8 cellular contexts compared by ENCODE assay signal in the genomic region with DNA sequence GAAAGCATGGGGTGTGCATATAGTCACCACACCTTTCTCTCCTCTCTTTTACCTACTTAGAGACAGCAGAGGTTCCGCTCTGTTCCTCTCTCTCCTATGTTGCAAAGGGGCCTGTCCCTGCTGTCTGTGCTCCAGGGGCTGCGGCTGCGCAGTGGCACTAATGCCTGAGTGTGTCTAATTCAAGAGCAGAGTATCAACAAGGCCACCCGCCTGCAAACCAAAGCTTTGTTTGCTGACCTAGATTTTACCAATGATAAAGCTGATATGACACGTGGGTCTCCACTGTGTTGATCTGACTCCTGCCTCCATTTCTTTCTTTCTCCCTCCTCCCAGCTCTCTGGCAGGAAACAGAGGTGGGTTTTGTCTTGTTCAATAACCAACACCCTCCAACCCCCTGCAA.
DNase-seq lines count a peak whose midpoint lies in the region; ATAC-seq, FAIRE-seq and TF ChIP-seq lines count a peak whose summit lies in the region.
"Had no signal": no experiment of that assay in that cellular context is flagged by ENCODE, and none has a peak within 500 bp of the region (broad histone marks: within the 10 kb centered on the region; RNA-seq: fewer than 3 reads in every experiment).

No MANE protein-coding gene starts in this region.

- no peak overlapping the region for H3K4me3 ChIP-seq in H1 (ENCODE audit: extremely low read depth in 1 of 4, insufficient read depth in 2 of 4, low read depth in 3 of 4, low read length in 4 of 4)

- FAIRE-seq in H1 (lab: Jason Lieb, UNC): no peak

- H2BK12ac ChIP-seq in H1 (ENCODE audit: low read depth, low read length): no peak overlapping the region

- H2AK5ac ChIP-seq in H1 (ENCODE audit: low read depth, low read length): peak overlapping the region; percentile 48; the same call in 1 of the 2 replicates

- H2BK20ac ChIP-seq in H1 (ENCODE audit: low read length): no peak overlapping the region

- H3K9me3 ChIP-seq in H1 (ENCODE audit: insufficient read depth in 2 of 2, low read depth in 1 of 2, low read length in 1 of 2): peaks cover 0 to 3% of the 10 kb centered on the region in 2 experiments; a peak in 1 of 4 replicates

- DNase-seq in NCI-H128 (lab: John Stamatoyannopoulos, UW; ENCODE audit: unreplicated experiment) (peak; percentile 37), H1 (ENCODE audit: low read depth in 1 of 2, low spot score in 2 of 2) (no peak), T1000 (lab: John Stamatoyannopoulos, UW) (no peak), medulla oblongata (ENCODE audit: extremely low spot score) (no peak)
- DNase-seq in activated CD4-positive, CD25-positive, alpha-beta regulatory T cell treated with anti-CD3 and anti-CD28 coated beads, Interleukin-2, amount 50 U/mL, for 72 hours: peak; percentile 41
- peak; percentile 1 to 2 for DNase-seq in stimulated activated CD8-positive, alpha-beta memory T cell treated with anti-CD3 and anti-CD28 coated beads, Interleukin-7, amount 100 ng/mL, for 1 hour (ENCODE audit: low read depth in 2 of 2)
- DNase-seq: NCI-H2029 had no signal

- H3K23me2 ChIP-seq in H1 (ENCODE audit: low read depth, low read length): no peaks in the 10 kb centered on the region

- TF ChIP-seq RAD21 in H1 (IDR thresholded peaks at IDR 0.05 in 1 of 2, conservative IDR thresholded peaks at IDR 0.05 in 1 of 2; ENCODE audit: low read depth in 2 of 2, low read length in 2 of 2): no peak

- peaks cover 4 to 23% (median 15%) of the 10 kb centered on the region in 4 experiments; a peak in 5 of 7 replicates for H3K4me1 ChIP-seq in H1 (replicated peaks in 1 of 4; ENCODE audit: control insufficient read depth in 3 of 4, insufficient read depth in 4 of 4, low read length in 3 of 4)

- ATAC-seq in GM18858 (IDR thresholded peaks at IDR 0.05; ENCODE audit: unreplicated experiment): no peak

- no peak overlapping the region; the same call in 1 of the 2 replicates for H2BK5ac ChIP-seq in H1 (ENCODE audit: low read depth, low read length)

- H3K56ac ChIP-seq in H1 (replicated peaks; ENCODE audit: insufficient read length, low read depth, low read length): no peak overlapping the region

- no peak for TF ChIP-seq POLR2A in H1 (IDR thresholded peaks at IDR 0.05; ENCODE audit: control extremely low read depth in 1 of 2, low read depth in 2 of 2, low read length in 2 of 2)

- WGBS in H1 (ENCODE audit: extremely low coverage in 1 of 2, insufficient coverage in 1 of 2, insufficient read length in 1 of 2, insufficient replicate concordance in 2 of 2, low coverage in 1 of 2, low lambda C conversion rate in 2 of 2, missing lambda C conversion rate in 1 of 2), 2 experiments: 93% methylated on average over 5 of the region's 5 CpGs; no CpG with 5 or more reads in 1 of the 2 experiments

- no peak for TF ChIP-seq EP300 in H1 (IDR thresholded peaks at IDR 0.05; ENCODE audit: borderline replicate concordance in 1 of 2, low read depth in 2 of 2, low read length in 2 of 2)

- no peak overlapping the region for H3K14ac ChIP-seq in H1 (ENCODE audit: insufficient read length)

- no peak overlapping the region for H3K9ac ChIP-seq in H1 (replicated peaks in 1 of 4; ENCODE audit: extremely low read depth in 1 of 4, low read depth in 3 of 4, low read length in 3 of 4)

- H4K20me1 ChIP-seq in H1 (replicated peaks in 1 of 2; ENCODE audit: control insufficient read depth in 1 of 2, insufficient read depth in 2 of 2, low read length in 2 of 2): no peaks in the 10 kb centered on the region

- no peak overlapping the region for H3K23ac ChIP-seq in H1 (ENCODE audit: insufficient read length)

- no peak overlapping the region for H4K5ac ChIP-seq in H1 (ENCODE audit: insufficient read length, low read depth, low read length)

- no peaks in the 10 kb centered on the region for H3K27me3 ChIP-seq in H1 (replicated peaks in 1 of 4; ENCODE audit: control insufficient read depth in 3 of 4, extremely low read depth in 1 of 4, insufficient read depth in 3 of 4, low read length in 3 of 4)

- no peak overlapping the region for H3K4ac ChIP-seq in H1 (replicated peaks; ENCODE audit: insufficient read length, low read depth, low read length)

- POLR2A ChIA-PET in H1 (lab: Charles Lee; ENCODE audit: partially characterized antibody): interaction anchor here (0.6 kb wide), 1 partner anchor 206 kb away, joined by 3 read pairs; no protein-coding TSS in a partner anchor

- H3K79me2 ChIP-seq in H1 (ENCODE audit: control insufficient read depth in 1 of 2, insufficient read depth in 2 of 2, low read length in 2 of 2): no peaks in the 10 kb centered on the region

- H3K79me1 ChIP-seq in H1 (ENCODE audit: low read depth, low read length): no peaks in the 10 kb centered on the region

- CTCF ChIA-PET in H1 (lab: Charles Lee; ENCODE audit: partially characterized antibody): interaction anchor here (0.6 kb wide), 1 partner anchor 351 kb away, joined by 3 read pairs; no protein-coding TSS in a partner anchor

- 0 out of 2 replicates have a peak overlapping the region, but pooled peaks have one; percentile 40 for H3K18ac ChIP-seq in H1 (ENCODE audit: extremely low read depth, low read length)

- no peak overlapping the region for H4K91ac ChIP-seq in H1 (replicated peaks; ENCODE audit: insufficient read length, low read length)

- no peak overlapping the region for H2AFZ ChIP-seq in H1 (ENCODE audit: low read length)

- H4K8ac ChIP-seq in H1 (ENCODE audit: extremely low read depth, insufficient read depth, low read length): no peak overlapping the region

- 0 out of 2 replicates have a peak overlapping the region, but pooled peaks have one; percentile 92 for H2BK15ac ChIP-seq in H1 (ENCODE audit: low read length)

- TF ChIP-seq CTCF in H1 (IDR thresholded peaks at IDR 0.05; ENCODE audit: control extremely low read depth in 1 of 3, insufficient read depth in 1 of 3, low read depth in 1 of 3, low read length in 3 of 3): no peak

- no peak overlapping the region for H3K27ac ChIP-seq in H1 (ENCODE audit: low read depth, low read length)

- H2BK120ac ChIP-seq in H1 (replicated peaks; ENCODE audit: low read depth, low read length): no peak overlapping the region

- peaks cover 0 to 3% (median under 1%) of the 10 kb centered on the region in 4 experiments; a peak in 3 of 8 replicates for H3K36me3 ChIP-seq in H1 (ENCODE audit: control insufficient read depth in 2 of 4, insufficient read depth in 4 of 4, low read length in 3 of 4)

- H3K4me2 ChIP-seq in H1 (ENCODE audit: insufficient read depth in 1 of 2, low read depth in 2 of 2, low read length in 2 of 2): no peak overlapping the region; a peak in 1 of 4 replicates

TF ChIP-seq in H1, 55 proteins besides CTCF, POLR2A, EP300 and RAD21:
- TF ChIP-seq CTBP2 (IDR thresholded peaks at IDR 0.05; ENCODE audit: borderline replicate concordance, insufficient read depth, insufficient read length, low read length): no peak
- no peak for TF ChIP-seq TEAD4 (IDR thresholded peaks at IDR 0.05; ENCODE audit: low read depth, low read length)
- TF ChIP-seq CBX8 (IDR thresholded peaks at IDR 0.05; ENCODE audit: borderline replicate concordance, low read depth, low read length): no peak
- TF ChIP-seq CEBPB (IDR thresholded peaks at IDR 0.05; ENCODE audit: low read depth, low read length): no peak
- TF ChIP-seq EZH2 (IDR thresholded peaks at IDR 0.05; ENCODE audit: low read depth, low read length, severe bottlenecking): no peak
- TF ChIP-seq, protein P1, sequence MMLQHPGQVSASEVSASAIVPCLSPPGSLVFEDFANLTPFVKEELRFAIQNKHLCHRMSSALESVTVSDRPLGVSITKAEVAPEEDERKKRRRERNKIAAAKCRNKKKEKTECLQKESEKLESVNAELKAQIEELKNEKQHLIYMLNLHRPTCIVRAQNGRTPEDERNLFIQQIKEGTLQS (IDR thresholded peaks at IDR 0.05; ENCODE audit: insufficient read depth, low read depth, low read length): no peak
- TF ChIP-seq ASH2L (IDR thresholded peaks at IDR 0.05; ENCODE audit: low read length): no peak
- no peak for TF ChIP-seq CBX5 (IDR thresholded peaks at IDR 0.05; ENCODE audit: low read depth, low read length)
- TF ChIP-seq, protein P2, sequence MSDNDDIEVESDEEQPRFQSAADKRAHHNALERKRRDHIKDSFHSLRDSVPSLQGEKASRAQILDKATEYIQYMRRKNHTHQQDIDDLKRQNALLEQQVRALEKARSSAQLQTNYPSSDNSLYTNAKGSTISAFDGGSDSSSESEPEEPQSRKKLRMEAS (IDR thresholded peaks at IDR 0.05): no peak
- no peak for TF ChIP-seq POU5F1 (IDR thresholded peaks at IDR 0.05; ENCODE audit: low read depth, low read length)

Comparison
In these comparisons a context has a peak if more than half of its experiments do, and no peak if none do; other contexts are left out.
1. DNase-seq: peak in NCI-H128 (single experiment), activated CD4-positive, CD25-positive, alpha-beta regulatory T cell treated with anti-CD3 and anti-CD28 coated beads, Interleukin-2, amount 50 U/mL, for 72 hours (single experiment) and stimulated activated CD8-positive, alpha-beta memory T cell treated with anti-CD3 and anti-CD28 coated beads, Interleukin-7, amount 100 ng/mL, for 1 hour (2 of 2); none in H1 (0 of 2), T1000 (single experiment) and medulla oblongata (single experiment).